ENCODE assay signal across 1 cellular context in the genomic region with DNA sequence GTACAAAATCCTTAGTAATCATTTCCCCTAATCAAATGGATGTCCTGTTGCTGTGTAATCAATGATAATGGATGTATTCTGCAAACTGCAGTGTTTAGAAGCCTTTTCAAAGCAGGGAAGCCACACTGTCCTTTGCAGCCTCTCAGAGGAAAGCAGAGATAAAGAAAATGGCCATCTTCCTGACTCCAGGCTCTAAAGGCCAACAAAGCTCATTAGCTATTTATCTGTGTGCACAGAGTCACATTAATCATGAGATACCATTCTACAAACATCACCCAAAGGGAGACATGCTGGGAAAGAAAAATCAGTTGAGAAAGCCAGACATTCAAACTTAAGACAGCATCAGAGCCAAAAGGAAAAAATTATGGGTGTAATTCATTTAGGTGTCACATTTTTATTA.
TF ChIP-seq lines count a peak whose summit lies in the region.

No MANE protein-coding gene starts in this region.

TF ChIP-seq in GM23338, 12 proteins besides CTCF, POLR2A, EP300 and RAD21 (continued from another document):
- TF ChIP-seq ZNF462 (CRISPR knock-in tag; IDR thresholded peaks at IDR 0.05) (no peak), STAT1 (IDR thresholded peaks at IDR 0.05; ENCODE audit: unreplicated experiment) (no peak), POLR2AphosphoS5 (IDR thresholded peaks at IDR 0.05; ENCODE audit: low read depth) (no peak), EZH2phosphoT487 (IDR thresholded peaks at IDR 0.05; ENCODE audit: unreplicated experiment) (no peak)
